28 cellular contexts compared by ENCODE assay signal in genomic region chr21:44365967-44366585, GRCh38. TPM values are rescaled to one million over a fixed set of nuclear protein-coding genes. Genes with fewer than 3 reads are reported as not detected.
"Had no signal": no experiment of that assay in that cellular context is flagged by ENCODE, and none has a peak within 500 bp of the region (broad histone marks: within the 10 kb centered on the region; RNA-seq: fewer than 3 reads in every experiment).

No MANE protein-coding gene starts in this region.

- DNase-seq: activated CD4-positive, alpha-beta T cell treated with anti-CD3 and anti-CD28 coated beads for 1 hour; activated CD4-positive, alpha-beta T cell treated with anti-CD3 and anti-CD28 coated beads, Interleukin-2, amount 50 U/mL, for 1 hour; activated CD8-positive, alpha-beta T cell treated with anti-CD3 and anti-CD28 coated beads, Interleukin-2, amount 10 ng/mL, durations not matched to agents 7 days and 5 days; activated naive CD4-positive, alpha-beta T cell treated with anti-CD3 and anti-CD28 coated beads, Interleukin-2, amount 50 U/mL, for 16 hours; activated T-cell treated with anti-CD3 and anti-CD28 coated beads, Interleukin-2, amount 50 U/mL, for 4 hours; brain microvascular endothelial cell; caudate nucleus; dermis blood vessel endothelial cell; effector memory CD8-positive, alpha-beta T cell; esophagus squamous epithelium; gastrocnemius medialis; hippocampal formation; left colon; lower lobe of right lung; SHP77 treated with DMSO at 0.1 percent for 48 hours; stimulated activated CD4-positive, alpha-beta T cell treated with anti-CD3 and anti-CD28 coated beads, Interleukin-4, amount 100 ng/mL, for 1 hour; stimulated activated naive CD4-positive, alpha-beta T cell; T-helper 1 cell; T-helper 9 cell; thyroid gland had no signal

- H3K27ac ChIP-seq: ascending aorta, brain microvascular endothelial cell, esophagus squamous epithelium, gastrocnemius medialis, lower lobe of right lung, neutrophil, pancreas, right lobe of liver, SK-N-MC, thyroid gland had no signal

- H3K4me3 Mint-ChIP-seq: activated CD8-positive, alpha-beta T cell treated with anti-CD3 and anti-CD28 coated beads, Interleukin-2, amount 10 ng/mL, durations not matched to agents 7 days and 5 days; activated T-cell treated with anti-CD3 and anti-CD28 coated beads, Interleukin-2, amount 50 U/mL, for 4 hours; effector memory CD8-positive, alpha-beta T cell; naive thymus-derived CD4-positive, alpha-beta T cell had no signal

- H3K4me3 ChIP-seq: ascending aorta, esophagus squamous epithelium, gastrocnemius medialis, lower lobe of right lung, pancreas, right lobe of liver, SK-N-MC, smooth muscle cell, thyroid gland had no signal

- H3K27me3 ChIP-seq: ascending aorta, brain microvascular endothelial cell, neutrophil, pancreas, right lobe of liver, thyroid gland had no signal

- H3K36me3 ChIP-seq: ascending aorta, brain microvascular endothelial cell, esophagus squamous epithelium, gastrocnemius medialis, lower lobe of right lung, pancreas, right lobe of liver, thyroid gland had no signal

- H3K9me3 ChIP-seq: esophagus squamous epithelium, gastrocnemius medialis, neutrophil, pancreas, right lobe of liver, thyroid gland had no signal

- H3K4me1 ChIP-seq: ascending aorta, gastrocnemius medialis had no signal

- ATAC-seq: activated CD8-positive, alpha-beta T cell treated with anti-CD3 and anti-CD28 coated beads, Interleukin-2, amount 10 ng/mL, durations not matched to agents 7 days and 5 days; activated T-cell treated with anti-CD3 and anti-CD28 coated beads, Interleukin-2, amount 50 U/mL, for 4 hours; effector memory CD8-positive, alpha-beta T cell; gastrocnemius medialis; left colon; lower lobe of right lung; naive thymus-derived CD4-positive, alpha-beta T cell; pancreas; right lobe of liver had no signal

- H3K27ac Mint-ChIP-seq: activated CD8-positive, alpha-beta T cell treated with anti-CD3 and anti-CD28 coated beads, Interleukin-2, amount 10 ng/mL, durations not matched to agents 7 days and 5 days; effector memory CD8-positive, alpha-beta T cell had no signal

RNA-seq across cellular contexts. Expression of gene TRPM2, which starts 12.7 kb away (rescaled TPM):
- total RNA-seq: pulmonary artery endothelial cell had no signal
- polyA plus RNA-seq: smooth muscle cell had no signal
